Comparison of ENCODE assay signal across 8 cellular contexts in genomic region chr14:49634547-49635334, GRCh38. TPM values are rescaled to one million over a fixed set of nuclear protein-coding genes. Genes with fewer than 3 reads are reported as not detected.
DNase-seq lines count a peak whose midpoint lies in the region; ATAC-seq lines count a peak whose summit lies in the region.

A gene with protein sequence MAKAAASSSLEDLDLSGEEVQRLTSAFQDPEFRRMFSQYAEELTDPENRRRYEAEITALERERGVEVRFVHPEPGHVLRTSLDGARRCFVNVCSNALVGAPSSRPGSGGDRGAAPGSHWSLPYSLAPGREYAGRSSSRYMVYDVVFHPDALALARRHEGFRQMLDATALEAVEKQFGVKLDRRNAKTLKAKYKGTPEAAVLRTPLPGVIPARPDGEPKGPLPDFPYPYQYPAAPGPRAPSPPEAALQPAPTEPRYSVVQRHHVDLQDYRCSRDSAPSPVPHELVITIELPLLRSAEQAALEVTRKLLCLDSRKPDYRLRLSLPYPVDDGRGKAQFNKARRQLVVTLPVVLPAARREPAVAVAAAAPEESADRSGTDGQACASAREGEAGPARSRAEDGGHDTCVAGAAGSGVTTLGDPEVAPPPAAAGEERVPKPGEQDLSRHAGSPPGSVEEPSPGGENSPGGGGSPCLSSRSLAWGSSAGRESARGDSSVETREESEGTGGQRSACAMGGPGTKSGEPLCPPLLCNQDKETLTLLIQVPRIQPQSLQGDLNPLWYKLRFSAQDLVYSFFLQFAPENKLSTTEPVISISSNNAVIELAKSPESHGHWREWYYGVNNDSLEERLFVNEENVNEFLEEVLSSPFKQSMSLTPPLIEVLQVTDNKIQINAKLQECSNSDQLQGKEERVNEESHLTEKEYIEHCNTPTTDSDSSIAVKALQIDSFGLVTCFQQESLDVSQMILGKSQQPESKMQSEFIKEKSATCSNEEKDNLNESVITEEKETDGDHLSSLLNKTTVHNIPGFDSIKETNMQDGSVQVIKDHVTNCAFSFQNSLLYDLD (minus strand): TSS chr14:49635244. CDS start chr14:49635149, 95 bp downstream.

- no peaks in the 10 kb centered on the region for H3K9me3 Mint-ChIP-seq in effector memory CD8-positive, alpha-beta T cell

- H3K4me2 ChIP-seq in BLaER1: peak within 1 kb of the TSS; percentile 86

- H3K4me3 ChIP-seq in BLaER1 (peak within 1 kb of the TSS; percentile 95), mesodermal cell (ENCODE audit: extremely low read depth, insufficient read depth, low read length, poor library complexity, severe bottlenecking) (peak within 1 kb of the TSS; percentile 97)

- peak within 1 kb of the TSS; percentile 95 to 99 for H3K4me3 Mint-ChIP-seq in effector memory CD8-positive, alpha-beta T cell

- peaks cover 36 to 49% of the 10 kb centered on the region in 2 donors for H3K4me1 Mint-ChIP-seq in effector memory CD8-positive, alpha-beta T cell (ENCODE audit: low read depth in 2 of 2)

- H3K36me3 Mint-ChIP-seq in effector memory CD8-positive, alpha-beta T cell (ENCODE audit: insufficient read depth): peaks cover 56% of the 10 kb centered on the region

- peak within 1 kb of the TSS; percentile 99 for H3K27ac Mint-ChIP-seq in effector memory CD8-positive, alpha-beta T cell

- ATAC-seq in GM19372 (IDR thresholded peaks at IDR 0.05; ENCODE audit: low read depth, unreplicated experiment) (peak; percentile 23), HG03460 (IDR thresholded peaks at IDR 0.05; ENCODE audit: unreplicated experiment) (peak; percentile 30)
- peak; percentile 47 for ATAC-seq in effector memory CD8-positive, alpha-beta T cell (replicated peaks)

- no peaks in the 10 kb centered on the region for H3K27me3 ChIP-seq in BLaER1

- H4K20me1 ChIP-seq in BLaER1: peaks cover 73% of the 10 kb centered on the region

- H3K36me3 ChIP-seq in BLaER1 (peaks cover 36% of the 10 kb centered on the region), mesodermal cell (ENCODE audit: control insufficient read depth, insufficient read depth, low read length) (peaks cover 40% of the 10 kb centered on the region)

- H3K27me3 Mint-ChIP-seq in effector memory CD8-positive, alpha-beta T cell: no peaks in the 10 kb centered on the region

- peak within 1 kb of the TSS; percentile 98 for H3K9ac ChIP-seq in BLaER1

- WGBS in mesodermal cell (ENCODE audit: insufficient coverage in 2 of 2), 2 experiments: 0 to 1% methylated on average over 65 to 78 of the region's 80 CpGs

- no peaks in the 10 kb centered on the region for H3K9me3 ChIP-seq in BLaER1
- peaks cover 3% of the 10 kb centered on the region for H3K9me3 ChIP-seq in mesodermal cell (ENCODE audit: control insufficient read depth, low read length)

- peak within 1 kb of the TSS; percentile 97 for H3K27ac ChIP-seq in BLaER1
- H3K27ac ChIP-seq in mesodermal cell (ENCODE audit: low read depth, low read length, severe bottlenecking): peak within 1 kb of the TSS; percentile 98

- H3K4me1 ChIP-seq in BLaER1: peaks cover 44% of the 10 kb centered on the region
- H3K4me1 ChIP-seq in mesodermal cell (ENCODE audit: control insufficient read depth, insufficient read depth, low read length, poor library complexity, severe bottlenecking): peaks cover 6% of the 10 kb centered on the region

- peak; percentile 86 for DNase-seq in NCI-H748 (lab: John Stamatoyannopoulos, UW; ENCODE audit: unreplicated experiment)
- DNase-seq in activated CD8-positive, alpha-beta memory T cell treated with anti-CD3 and anti-CD28 coated beads for 48 hours (ENCODE audit: low read depth in 2 of 3, low spot score in 2 of 3): peak; percentile 20 to 43 (median 31)
- peak; percentile 63 to 72 (median 65) for DNase-seq in effector memory CD8-positive, alpha-beta T cell
- peak; percentile 36 to 41 for DNase-seq in stimulated activated CD8-positive, alpha-beta memory T cell treated with anti-CD3 and anti-CD28 coated beads, Interleukin-4, amount 100 ng/mL, for 1 hour (ENCODE audit: low read depth in 2 of 2, low spot score in 1 of 2)

RNA-seq across cellular contexts. Expression of the gene that starts here (rescaled TPM):
- polyA plus RNA-seq in mesodermal cell (2013, experiment 1 of 2): 16.1 TPM
- 17.4 TPM for polyA plus RNA-seq in mesodermal cell (2013, experiment 2 of 2)

Comparison
In these comparisons a context has a peak if more than half of its experiments do, and no peak if none do; other contexts are left out.
1. Peak in every context shown above with its lines: DNase-seq, ATAC-seq, H3K4me3 ChIP-seq and H3K27ac ChIP-seq.
2. DNase-seq: peak in every context shown above with its lines; median percentile 86 in NCI-H748; 65 in effector memory CD8-positive, alpha-beta T cell; 38 in stimulated activated CD8-positive, alpha-beta memory T cell treated with anti-CD3 and anti-CD28 coated beads, Interleukin-4, amount 100 ng/mL, for 1 hour; 31 in activated CD8-positive, alpha-beta memory T cell treated with anti-CD3 and anti-CD28 coated beads for 48 hours.